Comparison of ENCODE assay signal across 14 cellular contexts in the genomic region with DNA sequence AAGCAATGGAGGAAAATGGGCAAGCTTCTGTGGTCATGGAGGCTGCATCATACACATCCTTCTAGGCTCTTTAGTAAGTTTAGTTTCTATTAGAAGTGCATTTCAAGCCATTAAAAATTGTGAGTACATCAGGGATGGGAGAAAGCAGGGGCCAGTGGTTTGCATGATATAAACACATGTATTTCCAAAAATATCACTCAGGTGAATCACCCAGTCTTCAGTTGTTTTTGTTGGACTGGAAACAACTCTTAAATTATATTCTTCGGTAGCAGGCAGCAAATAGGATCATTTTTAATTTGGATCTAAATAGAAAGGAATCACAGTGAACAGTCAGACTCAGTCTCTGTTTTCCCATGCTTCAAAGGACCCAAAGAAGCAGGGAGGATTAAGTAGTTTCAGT.
"Had no signal": no experiment of that assay in that cellular context is flagged by ENCODE, and none has a peak within 500 bp of the region (broad histone marks: within the 10 kb centered on the region; RNA-seq: fewer than 3 reads in every experiment).

No MANE protein-coding gene starts in this region.

- H3K27me3 ChIP-seq: cardiac muscle cell, gastrocnemius medialis, tibial nerve had no signal

- H3K4me1 ChIP-seq: gastrocnemius medialis, tibial nerve had no signal

- H3K27ac ChIP-seq: cardiac muscle cell, gastrocnemius medialis, tibial nerve had no signal

- H3K4me3 ChIP-seq: cardiac muscle cell, gastrocnemius medialis, tibial nerve had no signal

- DNase-seq: activated CD4-positive, alpha-beta T cell treated with anti-CD3 and anti-CD28 coated beads, Interleukin-2, amount 50 U/mL, for 48 hours; activated CD4-positive, CD25-positive, alpha-beta regulatory T cell treated with anti-CD3 and anti-CD28 coated beads, Interleukin-2, amount 50 U/mL, for 72 hours; activated CD8-positive, alpha-beta memory T cell treated with anti-CD3 and anti-CD28 coated beads, Interleukin-2, amount 10 ng/mL, durations not matched to agents 7 days and 5 days; activated gamma-delta T cell; activated naive CD8-positive, alpha-beta T cell treated with anti-CD3 and anti-CD28 coated beads for 36 hours; activated T-cell treated with anti-CD3 and anti-CD28 coated beads, Interleukin-2, amount 50 U/mL, for 4 hours; effector CD4-positive, alpha-beta T cell; gastrocnemius medialis; kidney; posterior cingulate gyrus; right cardiac atrium had no signal

- H3K9me3 ChIP-seq: gastrocnemius medialis had no signal

- H3K36me3 ChIP-seq: cardiac muscle cell, gastrocnemius medialis, tibial nerve had no signal

- ATAC-seq: activated CD8-positive, alpha-beta memory T cell treated with anti-CD3 and anti-CD28 coated beads, Interleukin-2, amount 10 ng/mL, durations not matched to agents 7 days and 5 days; activated T-cell treated with anti-CD3 and anti-CD28 coated beads, Interleukin-2, amount 50 U/mL, for 4 hours; gastrocnemius medialis; right cardiac atrium; stimulated activated effector memory CD8-positive, alpha-beta T cell treated with anti-CD3 and anti-CD28 coated beads, Interleukin-12 subunit alpha, Interleukin-12 subunit beta, amount 100 ng/mL, for 72 hours had no signal
